In genomic region chr19:13150919-13151604, GRCh38 we compare ENCODE assay signal across 8 cellular contexts. TPM values are rescaled to one million over a fixed set of nuclear protein-coding genes. Genes with fewer than 3 reads are reported as not detected.
DNase-seq lines count a peak whose midpoint lies in the region; ATAC-seq and TF ChIP-seq lines count a peak whose summit lies in the region.

No MANE protein-coding gene starts in this region.

- peak overlapping the region; percentile 99 for H3K4me3 Mint-ChIP-seq in neural crest cell

- H3K4me1 Mint-ChIP-seq in neural crest cell, result peaks cover 57% of the 10 kb centered on the region

- no peak for TF ChIP-seq CTCF in neural crest cell (conservative IDR thresholded peaks at IDR 0.05)

- H3K27ac Mint-ChIP-seq in neural crest cell (ENCODE audit: unreplicated experiment), result peak overlapping the region; percentile 97

- peaks cover 12% of the 10 kb centered on the region for H3K27me3 Mint-ChIP-seq in neural crest cell (ENCODE audit: low read depth)

- H3K36me3 Mint-ChIP-seq in neural crest cell (ENCODE audit: low read depth), result peaks cover 4% of the 10 kb centered on the region

- no peaks in the 10 kb centered on the region for H3K9me3 Mint-ChIP-seq in neural crest cell

- ATAC-seq in activated CD4-positive, CD25-positive, alpha-beta regulatory T cell treated with anti-CD3 and anti-CD28 coated beads, Interleukin-2, amount 50 U/mL, for 24 hours, result peak; percentile 2 to 3
- ATAC-seq in GM21723 (IDR thresholded peaks at IDR 0.05; ENCODE audit: unreplicated experiment) (no peak), HG03354 (IDR thresholded peaks at IDR 0.05; ENCODE audit: poor library complexity, severe bottlenecking, unreplicated experiment) (no peak)

- peak overlapping the region; percentile 99 for H3K27ac ChIP-seq in epithelial cell of prostate

- no peak for DNase-seq in activated CD4-positive, CD25-positive, alpha-beta regulatory T cell (lab: John Stamatoyannopoulos, UW)
- peak; percentile 47 for DNase-seq in activated CD4-positive, CD25-positive, alpha-beta regulatory T cell treated with anti-CD3 and anti-CD28 coated beads, Interleukin-2, amount 50 U/mL, for 72 hours
- DNase-seq in epithelial cell of prostate (ENCODE audit: low read depth, low spot score), result no peak
- DNase-seq in neural crest cell (ENCODE audit: low read depth, low spot score), result no peak
- DNase-seq in HPDE6-E6E7 (ENCODE audit: extremely low spot score), result no peak

RNA-seq across cellular contexts. Expression of gene IER2, which starts 0.9 kb away (rescaled TPM):
- 72.5 and 80.3 TPM in 2 replicates for total RNA-seq in neural crest cell

RNA-seq across cellular contexts. Expression of gene STX10, which starts 0.9 kb away (rescaled TPM):
- 60.6 and 60.7 TPM in 2 replicates for total RNA-seq in neural crest cell

RNA-seq across cellular contexts. Expression of gene NACC1, which starts 33.0 kb away (rescaled TPM):
- total RNA-seq in neural crest cell, result 88.3 and 99.4 TPM in 2 replicates

RNA-seq across cellular contexts. Expression of gene TRMT1, which starts 34.5 kb away (rescaled TPM):
- 57.1 and 58.2 TPM in 2 replicates for total RNA-seq in neural crest cell

RNA-seq across cellular contexts. Expression of gene LYL1, which starts 48.4 kb away (rescaled TPM):
- total RNA-seq in neural crest cell, result 0.30 and 0.45 TPM in 2 replicates

Comparison
In these comparisons a context has a peak if more than half of its experiments do, and no peak if none do; other contexts are left out.
1. ATAC-seq: peak in activated CD4-positive, CD25-positive, alpha-beta regulatory T cell treated with anti-CD3 and anti-CD28 coated beads, Interleukin-2, amount 50 U/mL, for 24 hours (2 of 2); none in GM21723 (single experiment) and HG03354 (single experiment).